9 cellular contexts compared by ENCODE assay signal in genomic region chr7:22726849-22727792, GRCh38. TPM values are rescaled to one million over a fixed set of nuclear protein-coding genes. Genes with fewer than 3 reads are reported as not detected.
A peak's percentile ranks its signal among the peaks of the same experiment; 100 is the strongest.
DNase-seq lines count a peak whose midpoint lies in the region; ATAC-seq and TF ChIP-seq lines count a peak whose summit lies in the region.
"Had no signal": no experiment of that assay in that cellular context is flagged by ENCODE, and none has a peak within 500 bp of the region (broad histone marks: within the 10 kb centered on the region; RNA-seq: fewer than 3 reads in every experiment).

Gene IL6 (plus strand): TSS chr7:22727200. CDS start chr7:22727263, 63 bp downstream.

- no peak within 1 kb of the TSS for H3K9ac ChIP-seq in endodermal cell (ENCODE audit: extremely low read depth, low read length, poor library complexity, severe bottlenecking)
- peak within 1 kb of the TSS in 4 of 5 donors; percentile 18 to 78 (median 62) for H3K9ac ChIP-seq in subcutaneous abdominal adipose tissue (ENCODE audit: low read length in 5 of 5)

- TF ChIP-seq CTCF in NB4 (IDR thresholded peaks at IDR 0.05; ENCODE audit: low read depth, low read length) (no peak), endodermal cell (conservative IDR thresholded peaks at IDR 0.05) (no peak)

- DNase-seq in EH (ENCODE audit: low read depth) (peak; percentile 95), NB4 (ENCODE audit: low read depth) (peak; percentile 46), endodermal cell (peak; percentile 87), medulla oblongata (ENCODE audit: extremely low spot score) (peak; percentile 66)
- DNase-seq in T-helper 2 cell treated with Interferon-gamma antibody and Interleukin-4, amounts not matched to agents 5 μg/mL and 100 μg/mL, for 36 hours (ENCODE audit: low spot score) = no peak

- H3K9me3 Mint-ChIP-seq in T-helper 2 cell treated with Interferon-gamma antibody and Interleukin-4, amounts not matched to agents 5 μg/mL and 100 μg/mL, for 36 hours = no peaks in the 10 kb centered on the region
- no peaks in the 10 kb centered on the region for H3K9me3 Mint-ChIP-seq in endodermal cell

- no peak within 1 kb of the TSS for H3K27ac Mint-ChIP-seq in T-helper 2 cell treated with Interferon-gamma antibody and Interleukin-4, amounts not matched to agents 5 μg/mL and 100 μg/mL, for 36 hours
- H3K27ac Mint-ChIP-seq in endodermal cell = peak within 1 kb of the TSS; percentile 80

- WGBS in endodermal cell (ENCODE audit: insufficient coverage in 1 of 2, insufficient read length in 1 of 2), 2 experiments = 55 to 60% methylated on average over 20 to 31 of the region's 31 CpGs

- H3K36me3 ChIP-seq in endodermal cell (ENCODE audit: control insufficient read depth, insufficient read depth, low read length) (no peaks in the 10 kb centered on the region), subcutaneous abdominal adipose tissue (ENCODE audit: control insufficient read depth in 5 of 5, insufficient read depth in 5 of 5, low read length in 5 of 5) (peaks cover 0 to 3% (median 0%) of the 10 kb centered on the region in 5 donors)

- ATAC-seq in HG03354 (IDR thresholded peaks at IDR 0.05; ENCODE audit: poor library complexity, severe bottlenecking, unreplicated experiment) = no peak
- ATAC-seq in GM21367 (IDR thresholded peaks at IDR 0.05; ENCODE audit: unreplicated experiment) = no peak

- peaks cover 38% of the 10 kb centered on the region for H3K4me1 Mint-ChIP-seq in T-helper 2 cell treated with Interferon-gamma antibody and Interleukin-4, amounts not matched to agents 5 μg/mL and 100 μg/mL, for 36 hours (ENCODE audit: low read depth)
- H3K4me1 Mint-ChIP-seq in endodermal cell = peaks cover 46% of the 10 kb centered on the region

- peaks cover 56% of the 10 kb centered on the region for H3K27me3 Mint-ChIP-seq in T-helper 2 cell treated with Interferon-gamma antibody and Interleukin-4, amounts not matched to agents 5 μg/mL and 100 μg/mL, for 36 hours (ENCODE audit: low read depth)
- H3K27me3 Mint-ChIP-seq in endodermal cell (ENCODE audit: insufficient read depth) = no peaks in the 10 kb centered on the region

- peak within 1 kb of the TSS; percentile 60 for H3K4me3 Mint-ChIP-seq in T-helper 2 cell treated with Interferon-gamma antibody and Interleukin-4, amounts not matched to agents 5 μg/mL and 100 μg/mL, for 36 hours
- H3K4me3 Mint-ChIP-seq in endodermal cell = peak within 1 kb of the TSS; percentile 56

- no peak for TF ChIP-seq POLR2A in NB4 (IDR thresholded peaks at IDR 0.05; ENCODE audit: extremely low read depth, insufficient read length)

- no peaks in the 10 kb centered on the region for H3K27me3 ChIP-seq in endodermal cell (ENCODE audit: control insufficient read depth, insufficient read depth, low read length, poor library complexity, severe bottlenecking)
- H3K27me3 ChIP-seq in subcutaneous abdominal adipose tissue (ENCODE audit: control insufficient read depth in 5 of 5, insufficient read depth in 4 of 5, low read length in 5 of 5) = no peaks in the 10 kb centered on the region

- no peak within 1 kb of the TSS for H3K27ac ChIP-seq in endodermal cell (ENCODE audit: low read depth, low read length)
- H3K27ac ChIP-seq in subcutaneous abdominal adipose tissue (ENCODE audit: low read depth, low read length) = peak within 1 kb of the TSS; percentile 70
- H3K27ac ChIP-seq: VCaP had no signal

- H3K4me3 ChIP-seq in NB4 (ENCODE audit: low read depth, low read length) = no peak within 1 kb of the TSS
- no peak within 1 kb of the TSS for H3K4me3 ChIP-seq in endodermal cell (ENCODE audit: low read length)
- peak within 1 kb of the TSS; percentile 45 to 69 (median 63) for H3K4me3 ChIP-seq in subcutaneous abdominal adipose tissue (ENCODE audit: low read depth in 1 of 5, low read length in 5 of 5)

- H3K9me3 ChIP-seq in endodermal cell (ENCODE audit: control insufficient read depth, low read length) (no peaks in the 10 kb centered on the region), subcutaneous abdominal adipose tissue (ENCODE audit: control insufficient read depth in 5 of 5, low read length in 5 of 5) (no peaks in the 10 kb centered on the region)

- no peaks in the 10 kb centered on the region for H3K36me3 Mint-ChIP-seq in T-helper 2 cell treated with Interferon-gamma antibody and Interleukin-4, amounts not matched to agents 5 μg/mL and 100 μg/mL, for 36 hours (ENCODE audit: low read depth)
- peaks cover 4% of the 10 kb centered on the region for H3K36me3 Mint-ChIP-seq in endodermal cell (ENCODE audit: low read depth)

- peaks cover 8% of the 10 kb centered on the region for H3K4me1 ChIP-seq in endodermal cell (ENCODE audit: control insufficient read depth, insufficient read depth, low read length)
- H3K4me1 ChIP-seq in subcutaneous abdominal adipose tissue (ENCODE audit: control insufficient read depth in 5 of 5, insufficient read depth in 5 of 5, low read length in 5 of 5) = peaks cover 11 to 57% (median 46%) of the 10 kb centered on the region in 5 donors

RNA-seq across cellular contexts. Expression of gene IL6, which starts in this region (rescaled TPM):
- under 1 TPM; 0.64 to 0.88 TPM for total RNA-seq in endodermal cell
- not detected for polyA plus RNA-seq in endodermal cell (2013, experiment 1 of 2)
- polyA plus RNA-seq in endodermal cell (2013, experiment 2 of 2) = not detected

Comparison
In these comparisons a context has a peak if more than half of its experiments do, and no peak if none do; other contexts are left out.
1. Peak in DNase-seq in endodermal cell; RNA of the gene not detected or under 1 TPM.
2. H3K4me3 ChIP-seq: peak in subcutaneous abdominal adipose tissue (5 of 5); none in NB4 (single experiment) and endodermal cell (single experiment).